Comparison of ENCODE assay signal across 8 cellular contexts in genomic region chr3:126982522-126983175, GRCh38. TPM values are rescaled to one million over a fixed set of nuclear protein-coding genes. Genes with fewer than 3 reads are reported as not detected.
DNase-seq lines count a peak whose midpoint lies in the region; ATAC-seq and TF ChIP-seq lines count a peak whose summit lies in the region.

Gene PLXNA1, plus strand, starts transcription at chr3:126983115. Its CDS starts 5,479 bp downstream, at chr3:126988594.

- H3K27ac ChIP-seq in RWPE2 (ENCODE audit: poor library complexity, severe bottlenecking) (peak within 1 kb of the TSS; percentile 65), foreskin keratinocyte (peak within 1 kb of the TSS; percentile 64), neuronal stem cell (replicated peaks; ENCODE audit: low read length) (no peak within 1 kb of the TSS)

- peaks cover 27% of the 10 kb centered on the region for H3K79me1 ChIP-seq in neuronal stem cell (ENCODE audit: low read depth, low read length)

- peak; percentile 65 for ATAC-seq in GM21619 (IDR thresholded peaks at IDR 0.05; ENCODE audit: unreplicated experiment)
- peak; percentile 55 for ATAC-seq in RWPE2 (ENCODE audit: low read depth)
- peak; percentile 75 for ATAC-seq in foreskin keratinocyte

- DNase-seq in EH (ENCODE audit: low read depth) (peak; percentile 81), RWPE2 (ENCODE audit: low spot score) (no peak), foreskin keratinocyte (peak; percentile 70 to 85), neuronal stem cell (ENCODE audit: low spot score) (peak; percentile 81)
- DNase-seq in Jurkat, Clone E6-1 (ENCODE audit: low read depth, low spot score): peak; percentile 67
- DNase-seq in activated effector memory CD4-positive, alpha-beta T cell treated with Interleukin-2 at 50 U/mL for 16 hours: peak; percentile 87

- H2AFZ ChIP-seq in neuronal stem cell (ENCODE audit: low read length): peak within 1 kb of the TSS; percentile 99

- peak within 1 kb of the TSS; percentile 98 for H2AK5ac ChIP-seq in neuronal stem cell (ENCODE audit: low read depth, low read length)

- peaks cover 5% of the 10 kb centered on the region; the same call in 1 of the 2 replicates for H3K36me3 ChIP-seq in RWPE2 (ENCODE audit: low read depth)
- peaks cover 3% of the 10 kb centered on the region in 2 donors for H3K36me3 ChIP-seq in neuronal stem cell (replicated peaks in 1 of 2; ENCODE audit: control insufficient read depth in 2 of 2, insufficient read depth in 2 of 2, low read length in 2 of 2)

- H3K4ac ChIP-seq in neuronal stem cell (ENCODE audit: low read length): peak within 1 kb of the TSS; percentile 91

- H2BK5ac ChIP-seq in neuronal stem cell (ENCODE audit: low read length): peak within 1 kb of the TSS; percentile 82

- peak within 1 kb of the TSS; percentile 89 for H3K23ac ChIP-seq in neuronal stem cell (ENCODE audit: low read depth, low read length, poor library complexity)

- no CpG with 5 or more reads among the region's 88 CpGs for WGBS in neuronal stem cell (ENCODE audit: extremely low coverage in 2 of 2, insufficient read length in 2 of 2, insufficient replicate concordance in 1 of 2), 2 donors

- H3K9ac ChIP-seq in neuronal stem cell (ENCODE audit: low read depth, low read length, poor library complexity): peak within 1 kb of the TSS; percentile 98

- peak; percentile 97 for TF ChIP-seq CTCF in RWPE2 (IDR thresholded peaks at IDR 0.05; ENCODE audit: poor library complexity, severe bottlenecking)
- peak; percentile 97 for TF ChIP-seq CTCF in foreskin keratinocyte (conservative IDR thresholded peaks at IDR 0.05)
- no peak for TF ChIP-seq CTCF in subcutaneous adipose tissue (IDR thresholded peaks at IDR 0.05; ENCODE audit: low read depth)

- H3K18ac ChIP-seq in neuronal stem cell (ENCODE audit: low read length): peak within 1 kb of the TSS; percentile 98

- no peaks in the 10 kb centered on the region for H3K9me3 ChIP-seq in RWPE2 (ENCODE audit: severe bottlenecking)
- peaks cover 0 to 4% of the 10 kb centered on the region in 2 donors for H3K9me3 ChIP-seq in neuronal stem cell (replicated peaks in 1 of 2; ENCODE audit: control insufficient read depth in 2 of 2, insufficient read depth in 1 of 2, low read depth in 1 of 2, low read length in 2 of 2)

- peak within 1 kb of the TSS; percentile 54 for H3K4me3 ChIP-seq in Jurkat, Clone E6-1 (ENCODE audit: low read length)
- peak within 1 kb of the TSS; percentile 75 for H3K4me3 ChIP-seq in RWPE2 (ENCODE audit: severe bottlenecking)
- H3K4me3 ChIP-seq in neuronal stem cell (ENCODE audit: low read length in 2 of 2): peak within 1 kb of the TSS; percentile 82 to 96

- no peaks in the 10 kb centered on the region for H3K27me3 ChIP-seq in RWPE2 (ENCODE audit: insufficient read depth, poor library complexity, severe bottlenecking)
- no peaks in the 10 kb centered on the region for H3K27me3 ChIP-seq in foreskin keratinocyte
- peaks cover 0 to 7% (median 0%) of the 10 kb centered on the region in 3 experiments for H3K27me3 ChIP-seq in neuronal stem cell (ENCODE audit: control insufficient read depth in 3 of 3, insufficient read depth in 3 of 3, low read depth in 1 of 3, low read length in 3 of 3)

- H3K14ac ChIP-seq in neuronal stem cell (ENCODE audit: low read length): peak within 1 kb of the TSS; percentile 56

- peak within 1 kb of the TSS; percentile 89 for H3K4me2 ChIP-seq in neuronal stem cell (ENCODE audit: insufficient read depth, low read length, poor library complexity, severe bottlenecking)

- H2BK15ac ChIP-seq in neuronal stem cell (ENCODE audit: low read length): peak within 1 kb of the TSS; percentile 93

- peak within 1 kb of the TSS; percentile 77 for H4K8ac ChIP-seq in neuronal stem cell (ENCODE audit: low read depth, low read length)

- peak within 1 kb of the TSS; percentile 42 for H2BK120ac ChIP-seq in neuronal stem cell (ENCODE audit: low read depth, low read length)

- peak within 1 kb of the TSS; percentile 97 for H2BK12ac ChIP-seq in neuronal stem cell (ENCODE audit: low read length)

- peak within 1 kb of the TSS; percentile 43 for H4K91ac ChIP-seq in neuronal stem cell (ENCODE audit: low read depth, low read length, poor library complexity)

- H3K4me1 ChIP-seq in RWPE2 (ENCODE audit: insufficient read depth, poor library complexity, severe bottlenecking) (peaks cover 5% of the 10 kb centered on the region), foreskin keratinocyte (peaks cover 4% of the 10 kb centered on the region), neuronal stem cell (ENCODE audit: control insufficient read depth in 2 of 2, insufficient read depth in 1 of 2, low read depth in 1 of 2, low read length in 2 of 2) (peaks cover 11 to 20% of the 10 kb centered on the region in 2 donors)

RNA-seq across cellular contexts. Expression of gene PLXNA1, which starts in this region (rescaled TPM):
- polyA plus RNA-seq in Jurkat, Clone E6-1 (2012; ENCODE audit: insufficient read depth, insufficient read length): 15.3 TPM
- 76.1 and 82.6 TPM in 2 replicates for total RNA-seq in foreskin keratinocyte
- polyA plus RNA-seq in foreskin keratinocyte: 23.7 and 24.2 TPM in 2 replicates
- 31.7 TPM for polyA plus RNA-seq in neuronal stem cell (2013, experiment 1 of 2)
- 32.1 TPM for polyA plus RNA-seq in neuronal stem cell (2013, experiment 2 of 2)
- 10 to 100 TPM; 13.2 to 23.9 (median 18.7) TPM for total RNA-seq in subcutaneous adipose tissue
